Comparison of ENCODE assay signal across 10 cellular contexts in the genomic region with DNA sequence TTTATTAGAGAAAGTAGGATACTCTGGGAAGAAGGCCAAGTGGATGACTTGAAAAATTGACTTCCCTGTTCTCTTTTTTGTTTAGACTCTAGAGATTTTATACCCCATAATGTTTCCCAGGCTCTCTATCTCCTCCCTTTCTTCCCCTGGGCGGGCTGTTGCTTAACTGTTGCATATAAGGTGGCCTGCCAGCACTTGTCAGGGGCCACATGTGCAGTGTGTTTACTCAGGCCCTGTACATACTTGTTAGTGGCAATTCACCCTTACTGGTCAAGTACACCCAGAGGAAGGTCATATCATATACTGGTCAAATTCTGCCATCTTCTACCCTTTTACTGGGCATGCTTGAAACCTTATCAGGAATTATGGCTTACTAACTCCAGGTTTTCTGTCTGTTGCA.
DNase-seq lines count a peak whose midpoint lies in the region; ATAC-seq and TF ChIP-seq lines count a peak whose summit lies in the region.
"Had no signal": no experiment of that assay in that cellular context is flagged by ENCODE, and none has a peak within 500 bp of the region (broad histone marks: within the 10 kb centered on the region; RNA-seq: fewer than 3 reads in every experiment).

No MANE protein-coding gene starts in this region.

- H3K9ac ChIP-seq in GM23248: peak overlapping the region; percentile 39
- no peak overlapping the region for H3K9ac ChIP-seq in smooth muscle cell (ENCODE audit: low read depth)
- H3K9ac ChIP-seq: KMS-11 had no signal

- ATAC-seq in GM21390 (IDR thresholded peaks at IDR 0.05; ENCODE audit: unreplicated experiment): no peak
- ATAC-seq in HG02642 (IDR thresholded peaks at IDR 0.05; ENCODE audit: poor library complexity, unreplicated experiment): no peak

- H3K4me2 ChIP-seq in GM23248 (ENCODE audit: unreplicated experiment): peak overlapping the region; percentile 22
- no peak overlapping the region for H3K4me2 ChIP-seq in smooth muscle cell
- H3K4me2 ChIP-seq: KMS-11 had no signal

- H3K9me3 ChIP-seq in GM23248 (ENCODE audit: low read depth): no peaks in the 10 kb centered on the region
- H3K9me3 ChIP-seq in smooth muscle cell (replicated peaks; ENCODE audit: low read depth): no peaks in the 10 kb centered on the region

- DNase-seq in GM23248: peak; percentile 61
- DNase-seq in NCI-H69 (lab: John Stamatoyannopoulos, UW): peak; percentile 100
- peak; percentile 40 for DNase-seq in fibroblast of villous mesenchyme (ENCODE audit: low read depth)
- no peak for DNase-seq in smooth muscle cell (lab: John Stamatoyannopoulos, UW; ENCODE audit: unreplicated experiment)
- DNase-seq in occipital lobe (lab: John Stamatoyannopoulos, UW): no peak
- no peak for DNase-seq in HCEC 1CT
- DNase-seq: activated CD8-positive, alpha-beta memory T cell treated with anti-CD3 and anti-CD28 coated beads, Interleukin-2, amount 50 U/mL, for 48 hours had no signal

- TF ChIP-seq CTCF in fibroblast of villous mesenchyme (IDR thresholded peaks at IDR 0.05; ENCODE audit: insufficient read depth, low read depth, low read length) (no peak), smooth muscle cell (IDR thresholded peaks at IDR 0.05; ENCODE audit: borderline replicate concordance, insufficient read depth, poor library complexity, severe bottlenecking) (no peak)

- H3K79me2 ChIP-seq in GM23248 (ENCODE audit: insufficient read depth) (no peaks in the 10 kb centered on the region), smooth muscle cell (ENCODE audit: low read depth) (no peaks in the 10 kb centered on the region)

- H3K36me3 ChIP-seq in GM23248 (ENCODE audit: low read depth): no peaks in the 10 kb centered on the region
- H3K36me3 ChIP-seq in smooth muscle cell (ENCODE audit: low read depth): no peaks in the 10 kb centered on the region

- H3F3A ChIP-seq in GM23248 (ENCODE audit: insufficient read depth): peaks cover 20% of the 10 kb centered on the region; the same call in 1 of the 2 replicates
- no peaks in the 10 kb centered on the region for H3F3A ChIP-seq in smooth muscle cell (ENCODE audit: low read depth)

- no peaks in the 10 kb centered on the region for H3K27me3 ChIP-seq in GM23248 (replicated peaks; ENCODE audit: insufficient read depth)
- no peaks in the 10 kb centered on the region for H3K27me3 ChIP-seq in smooth muscle cell (ENCODE audit: low read depth)

- 36 to 42% methylated on average over 1 of the region's 1 CpG for WGBS in GM23248 (ENCODE audit: low coverage in 1 of 2, low lambda C conversion rate in 2 of 2, missing lambda C conversion rate in 2 of 2), 2 experiments
- 44% methylated on average over 1 of the region's 1 CpG for WGBS in smooth muscle cell (ENCODE audit: low lambda C conversion rate)

- H3K4me1 ChIP-seq in GM23248 (ENCODE audit: insufficient read depth) (peaks cover 18% of the 10 kb centered on the region; the same call in 1 of the 2 replicates), smooth muscle cell (ENCODE audit: low read depth) (no peaks in the 10 kb centered on the region)

- H4K20me1 ChIP-seq in GM23248 (ENCODE audit: insufficient read depth) (no peaks in the 10 kb centered on the region), smooth muscle cell (ENCODE audit: low read depth) (no peaks in the 10 kb centered on the region)

- peak overlapping the region; percentile 69 for H3K27ac ChIP-seq in GM23248
- peak overlapping the region; percentile 45 for H3K27ac ChIP-seq in smooth muscle cell (ENCODE audit: low read depth)
- H3K27ac ChIP-seq: KMS-11 had no signal

- in situ Hi-C loops in GM23248 (cut with MboI): loop anchor here (10.0 kb wide), 1 partner anchor 336 kb away; no protein-coding TSS in a partner anchor

- H3K4me3 ChIP-seq in GM23248: peak overlapping the region; percentile 35
- H3K4me3 ChIP-seq in fibroblast of villous mesenchyme (ENCODE audit: low read depth, low read length): no peak overlapping the region
- H3K4me3 ChIP-seq in smooth muscle cell: no peak overlapping the region

- H2AFZ ChIP-seq in GM23248 (peak overlapping the region; percentile 75), smooth muscle cell (ENCODE audit: low read depth) (no peak overlapping the region)

- no peaks in the 10 kb centered on the region for H3K9me2 ChIP-seq in GM23248 (ENCODE audit: insufficient read depth)

Comparison
In these comparisons a context has a peak if more than half of its experiments do, and no peak if none do; other contexts are left out.
1. DNase-seq: peak in GM23248 (single experiment), NCI-H69 (single experiment) and fibroblast of villous mesenchyme (single experiment); none in smooth muscle cell (single experiment), occipital lobe (single experiment) and HCEC 1CT (single experiment).